Comparison of ENCODE assay signal across 9 cellular contexts in the genomic region with DNA sequence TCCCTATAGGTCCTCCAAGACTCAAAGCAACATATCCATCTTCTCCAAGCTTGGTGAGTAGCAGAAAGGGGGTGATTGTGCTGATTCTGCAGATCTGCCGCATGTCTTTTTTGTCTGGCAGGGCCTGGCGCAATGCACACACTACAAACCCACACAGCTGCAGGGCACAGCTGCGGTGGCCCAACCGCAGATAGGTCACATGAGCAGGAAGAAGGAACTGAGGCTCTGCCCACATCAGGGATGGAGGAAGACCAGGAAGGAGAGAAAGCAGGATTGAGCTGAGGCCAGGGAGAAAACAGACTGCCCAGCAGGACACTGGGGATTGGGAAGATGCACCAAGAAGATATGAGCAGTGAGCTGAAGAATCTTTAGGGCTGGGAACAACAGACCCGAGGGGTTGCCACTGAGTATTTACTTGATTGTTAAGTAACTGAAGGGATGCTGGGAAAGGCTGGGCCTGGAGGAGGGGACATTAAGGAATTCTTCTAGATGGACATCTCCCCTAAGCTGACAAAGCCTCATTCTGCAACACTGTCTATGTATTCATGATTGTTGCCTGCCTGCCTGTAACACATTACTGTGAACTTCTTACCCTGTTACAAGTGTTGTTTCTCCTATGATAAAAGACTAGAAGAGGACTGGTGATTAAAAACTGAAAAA.
A peak's percentile ranks its signal among the peaks of the same experiment; 100 is the strongest.
DNase-seq lines count a peak whose midpoint lies in the region; ATAC-seq, FAIRE-seq and TF ChIP-seq lines count a peak whose summit lies in the region.
"Had no signal": no experiment of that assay in that cellular context is flagged by ENCODE, and none has a peak within 500 bp of the region (broad histone marks: within the 10 kb centered on the region; RNA-seq: fewer than 3 reads in every experiment).

No MANE protein-coding gene starts in this region.

- H3K9me3 ChIP-seq in OCI-LY7 (ENCODE audit: low read length) (no peaks in the 10 kb centered on the region), fibroblast of lung (ENCODE audit: control insufficient read depth, insufficient read depth, low read depth, low read length) (no peaks in the 10 kb centered on the region), psoas muscle (no peaks in the 10 kb centered on the region)
- H3K9me3 ChIP-seq in CD4-positive, alpha-beta memory T cell (ENCODE audit: control insufficient read depth in 1 of 2, low read length in 2 of 2) = no peaks in the 10 kb centered on the region
- H3K9me3 ChIP-seq: upper lobe of left lung had no signal

- FAIRE-seq in GM18507 (lab: Jason Lieb, UNC) = peak; percentile 64

- H3K27ac Mint-ChIP-seq in CD4-positive, alpha-beta memory T cell = peak overlapping the region in 1 of 7 donors; percentile 76

- no peak for DNase-seq in GM18507 (ENCODE audit: extremely low spot score, insufficient read length, low read depth)
- DNase-seq in OCI-LY7 (ENCODE audit: low spot score) = peak; percentile 53
- no peak for DNase-seq in fibroblast of lung (ENCODE audit: low read depth in 2 of 2)
- peak; percentile 50 to 68 for DNase-seq in psoas muscle
- DNase-seq in CD4-positive, alpha-beta memory T cell = no peak
- no peak for DNase-seq in NCI-H345 treated with DMSO at 0.1 percent for 48 hours (lab: John Stamatoyannopoulos, UW; ENCODE audit: unreplicated experiment)
- DNase-seq in stimulated activated naive CD4-positive, alpha-beta T cell (lab: John Stamatoyannopoulos, UW) = no peak
- DNase-seq in NCI-H82 treated with DMSO at 0.1 percent for 48 hours (lab: John Stamatoyannopoulos, UW; ENCODE audit: unreplicated experiment) = no peak

- no peak for TF ChIP-seq CTCF in OCI-LY7 (conservative IDR thresholded peaks at IDR 0.05; ENCODE audit: low read length)
- TF ChIP-seq CTCF in fibroblast of lung (conservative IDR thresholded peaks at IDR 0.05 in 1 of 2, IDR thresholded peaks at IDR 0.05 in 1 of 2; ENCODE audit: low read depth in 1 of 2, low read length in 2 of 2) = no peak
- no peak for TF ChIP-seq CTCF in psoas muscle (IDR thresholded peaks at IDR 0.05)

- no peaks in the 10 kb centered on the region for H3K79me2 ChIP-seq in OCI-LY7 (ENCODE audit: insufficient read depth, low read depth, low read length)
- H3K79me2 ChIP-seq in fibroblast of lung (ENCODE audit: control insufficient read depth, insufficient read depth, low read length) = peaks cover 2% of the 10 kb centered on the region

- ATAC-seq in psoas muscle = peak in 2 of 4 donors; percentile 59 to 61

- H3K9me3 Mint-ChIP-seq in CD4-positive, alpha-beta memory T cell = no peaks in the 10 kb centered on the region

- peaks cover 0 to 5% (median 3%) of the 10 kb centered on the region in 4 donors for H3K4me1 Mint-ChIP-seq in CD4-positive, alpha-beta memory T cell

- no TSS peak for BruUV-seq in OCI-LY7 (replicated peaks; lab: Mats Ljungman, UMichigan)

- 28 to 53% (median 41%) methylated on average over 5 of the region's 5 CpGs for WGBS in psoas muscle, 3 donors

- POLR2A ChIA-PET in OCI-LY7 (lab: Charles Lee) = interaction anchor here (0.6 kb wide), 2 partner anchors 188 to 190 kb away, joined by 3 read pairs; no protein-coding TSS in a partner anchor
- POLR2A ChIA-PET in CD4-positive, alpha-beta memory T cell (lab: Charles Lee; ENCODE audit: partially characterized antibody) = no interaction called here

- H2AFZ ChIP-seq in OCI-LY7 (ENCODE audit: low read length) (peak overlapping the region; percentile 75), fibroblast of lung (ENCODE audit: low read length) (no peak overlapping the region)

- H4K20me1 ChIP-seq in OCI-LY7 (ENCODE audit: insufficient read depth, low read length) = no peaks in the 10 kb centered on the region
- H4K20me1 ChIP-seq in fibroblast of lung (ENCODE audit: control insufficient read depth, extremely low read depth, insufficient read depth, low read length) = no peaks in the 10 kb centered on the region

- H3K4me3 Mint-ChIP-seq in CD4-positive, alpha-beta memory T cell = no peak overlapping the region

- peak overlapping the region; percentile 42 for H3K4me2 ChIP-seq in OCI-LY7 (ENCODE audit: low read length)
- H3K4me2 ChIP-seq in fibroblast of lung (ENCODE audit: extremely low read depth, insufficient read depth, low read length) = peak overlapping the region; percentile 54

- H3K9ac ChIP-seq in fibroblast of lung (ENCODE audit: insufficient read depth, low read length) = no peak overlapping the region

- no peak overlapping the region for H3K4me3 ChIP-seq in OCI-LY7 (ENCODE audit: low read depth, low read length, poor library complexity, severe bottlenecking)
- H3K4me3 ChIP-seq in fibroblast of lung (replicated peaks in 1 of 4; ENCODE audit: control extremely low read depth in 1 of 4, insufficient read depth in 1 of 4, low read depth in 3 of 4, low read length in 4 of 4) = no peak overlapping the region
- H3K4me3 ChIP-seq in psoas muscle = no peak overlapping the region
- H3K4me3 ChIP-seq in CD4-positive, alpha-beta memory T cell (ENCODE audit: low read length in 2 of 2) = no peak overlapping the region
- H3K4me3 ChIP-seq: upper lobe of left lung had no signal

- peaks cover 15% of the 10 kb centered on the region for H3K4me1 ChIP-seq in OCI-LY7 (ENCODE audit: insufficient read depth, low read length, poor library complexity, severe bottlenecking)
- peaks cover 36% of the 10 kb centered on the region for H3K4me1 ChIP-seq in fibroblast of lung (ENCODE audit: control insufficient read depth, extremely low read depth, insufficient read depth, low read length)
- no peaks in the 10 kb centered on the region for H3K4me1 ChIP-seq in psoas muscle
- no peaks in the 10 kb centered on the region for H3K4me1 ChIP-seq in CD4-positive, alpha-beta memory T cell (ENCODE audit: insufficient read depth, low read length)

- no peaks in the 10 kb centered on the region for H3K9me2 ChIP-seq in OCI-LY7 (ENCODE audit: insufficient read depth, low read length)

- CTCF ChIA-PET in OCI-LY7 (lab: Charles Lee; ENCODE audit: unreplicated experiment) = no interaction called here
- CTCF ChIA-PET in CD4-positive, alpha-beta memory T cell (lab: Charles Lee; ENCODE audit: partially characterized antibody) = no interaction called here

- intact Hi-C loops in OCI-LY7 (cut with micrococcal nuclease; ENCODE audit: unreplicated experiment) (no loop called here), psoas muscle (cut with DNase I) (no loop called here)
- intact Hi-C loops in CD4-positive, alpha-beta memory T cell (cut with micrococcal nuclease) = no loop called here

- H3K36me3 ChIP-seq in OCI-LY7 (ENCODE audit: insufficient read depth, low read length) (no peaks in the 10 kb centered on the region), fibroblast of lung (ENCODE audit: control insufficient read depth, insufficient read depth, low read length) (peaks cover 2% of the 10 kb centered on the region), psoas muscle (ENCODE audit: insufficient read depth in 1 of 2, low read depth in 1 of 2) (no peaks in the 10 kb centered on the region)
- H3K36me3 ChIP-seq in CD4-positive, alpha-beta memory T cell (ENCODE audit: insufficient read depth, low read length) = no peaks in the 10 kb centered on the region
- H3K36me3 ChIP-seq: upper lobe of left lung had no signal

- peaks cover 2 to 12% of the 10 kb centered on the region in 2 donors for H3K27me3 Mint-ChIP-seq in CD4-positive, alpha-beta memory T cell

- no peaks in the 10 kb centered on the region for H3K36me3 Mint-ChIP-seq in CD4-positive, alpha-beta memory T cell

- H3K27ac ChIP-seq in OCI-LY7 (ENCODE audit: low read depth, low read length, poor library complexity, severe bottlenecking) (no peak overlapping the region), fibroblast of lung (ENCODE audit: insufficient read depth, low read length) (peak overlapping the region; percentile 70), psoas muscle (no peak overlapping the region)
- no peak overlapping the region for H3K27ac ChIP-seq in CD4-positive, alpha-beta memory T cell (ENCODE audit: low read depth, low read length)

- H3K27me3 ChIP-seq in fibroblast of lung (ENCODE audit: control insufficient read depth, insufficient read depth, low read length) = no peaks in the 10 kb centered on the region
- peaks cover 0 to 5% (median 0%) of the 10 kb centered on the region in 3 donors for H3K27me3 ChIP-seq in psoas muscle (ENCODE audit: insufficient read depth in 3 of 3, low read length in 2 of 3)
- no peaks in the 10 kb centered on the region for H3K27me3 ChIP-seq in CD4-positive, alpha-beta memory T cell (ENCODE audit: insufficient read depth, low read length)
- H3K27me3 ChIP-seq: upper lobe of left lung had no signal

Comparison
In these comparisons a context has a peak if more than half of its experiments do, and no peak if none do; other contexts are left out.
1. DNase-seq: peak in OCI-LY7 (single experiment) and psoas muscle (2 of 2); none in GM18507 (single experiment), fibroblast of lung (0 of 2), CD4-positive, alpha-beta memory T cell (0 of 5), NCI-H345 treated with DMSO at 0.1 percent for 48 hours (single experiment), stimulated activated naive CD4-positive, alpha-beta T cell (0 of 6) and NCI-H82 treated with DMSO at 0.1 percent for 48 hours (single experiment).